ENCODE assay signal across 11 cellular contexts in genomic region chr16:74413485-74413884, GRCh38. TPM values are rescaled to one million over a fixed set of nuclear protein-coding genes. Genes with fewer than 3 reads are reported as not detected.
DNase-seq lines count a peak whose midpoint lies in the region; ATAC-seq, FAIRE-seq and TF ChIP-seq lines count a peak whose summit lies in the region.
"Not testable (repeated sequence)": the region's sequence is repeated elsewhere in the genome, so short reads cannot be mapped to it uniquely, and the experiment has no call there.
"Had no signal": no experiment of that assay in that cellular context is flagged by ENCODE, and none has a peak within 500 bp of the region (broad histone marks: within the 10 kb centered on the region; RNA-seq: fewer than 3 reads in every experiment).

No MANE protein-coding gene starts in this region.

- not testable (repeated sequence) for H3K4me2 ChIP-seq in HepG2 (ENCODE audit: low read depth, low read length)

- not testable (repeated sequence) for H4K20me1 ChIP-seq in HepG2 (ENCODE audit: insufficient read depth, low read length)

- TF ChIP-seq POLR2A in HepG2 (IDR thresholded peaks at IDR 0.05; ENCODE audit: insufficient read depth in 1 of 2, low read depth in 2 of 2, low read length in 2 of 2); testis (IDR thresholded peaks at IDR 0.05): not testable (repeated sequence)

- not testable (repeated sequence) for H3K27ac Mint-ChIP-seq in activated T-cell treated with anti-CD3 and anti-CD28 coated beads, Interleukin-2, amount 50 U/mL, for 24 hours

- not testable (repeated sequence) for H3K27me3 ChIP-seq in HepG2 (ENCODE audit: control insufficient read depth in 1 of 2, insufficient read depth in 2 of 2, low read length in 2 of 2); testis

- WGBS in HepG2 (ENCODE audit: low lambda C conversion rate), result 44% methylated on average over 8 of the region's 9 CpGs
- 50 to 74% methylated on average over 4 to 9 of the region's 9 CpGs for WGBS in testis, 2 donors

- intact Hi-C loops in HepG2 (cut with micrococcal nuclease; ENCODE audit: unreplicated experiment); testis (cut with DNase I; ENCODE audit: low total_unique reads): not testable (repeated sequence)

- H3K9me3 Mint-ChIP-seq in activated T-cell treated with anti-CD3 and anti-CD28 coated beads, Interleukin-2, amount 50 U/mL, for 24 hours, result not testable (repeated sequence)

- H2AFZ ChIP-seq in HepG2 (ENCODE audit: low read length), result not testable (repeated sequence)

- ATAC-seq in esophagus mucosa, result peak; percentile 1
- peak; percentile 7 for ATAC-seq in HepG2

- peak; percentile 24 for DNase-seq in NCI-H2171 treated with DMSO at 0.1 percent for 48 hours (lab: John Stamatoyannopoulos, UW)
- peak; percentile 25 for DNase-seq in activated T-cell treated with anti-CD3 and anti-CD28 coated beads, Interleukin-2, amount 50 U/mL, for 24 hours
- not testable (repeated sequence) for DNase-seq in HepG2 (ENCODE audit: low spot score)
- DNase-seq in mesenteric fat pad (ENCODE audit: low spot score), result peak; percentile 90
- peak; percentile 39 for DNase-seq in testis

- not testable (repeated sequence) for H3K36me3 Mint-ChIP-seq in activated T-cell treated with anti-CD3 and anti-CD28 coated beads, Interleukin-2, amount 50 U/mL, for 24 hours (ENCODE audit: low read depth)

- not testable (repeated sequence) for H3K36me3 ChIP-seq in HepG2 (replicated peaks in 1 of 2; ENCODE audit: control insufficient read depth in 1 of 2, insufficient read depth in 2 of 2, low read length in 2 of 2); testis (ENCODE audit: low read depth, missing control alignments)

- H3K4me1 ChIP-seq in HepG2 (ENCODE audit: insufficient read depth, low read length); testis: not testable (repeated sequence)

- not testable (repeated sequence) for H3K4me1 Mint-ChIP-seq in activated T-cell treated with anti-CD3 and anti-CD28 coated beads, Interleukin-2, amount 50 U/mL, for 24 hours (ENCODE audit: low read depth)

- not testable (repeated sequence) for FAIRE-seq in HepG2 (lab: Jason Lieb, UNC)

- H3K79me2 ChIP-seq in HepG2 (ENCODE audit: insufficient read depth, low read length), result not testable (repeated sequence)

- H3K9me3 ChIP-seq in HepG2 (ENCODE audit: low read length); testis: not testable (repeated sequence)

- H3K9ac ChIP-seq in HepG2 (ENCODE audit: insufficient read depth, low read depth, low read length), result not testable (repeated sequence)

- TF ChIP-seq EP300 in HepG2 (IDR thresholded peaks at IDR 0.05; ENCODE audit: low read depth in 2 of 2, low read length in 2 of 2); HepG2 (CRISPR knock-in tag; IDR thresholded peaks at IDR 0.05; ENCODE audit: borderline replicate concordance): not testable (repeated sequence)

- BruUV-seq in HepG2 (replicated peaks; lab: Mats Ljungman, UMichigan), result not testable (repeated sequence)

- not testable (repeated sequence) for H3K4me3 Mint-ChIP-seq in activated T-cell treated with anti-CD3 and anti-CD28 coated beads, Interleukin-2, amount 50 U/mL, for 24 hours

- not testable (repeated sequence) for TF ChIP-seq RAD21 in HepG2 (CRISPR knock-in tag; IDR thresholded peaks at IDR 0.05)

- in situ Hi-C loops in HepG2 (cut with HindIII; ENCODE audit: extremely low pct_ligation_motif_present, low pct_unique_long_range_greater_than_20kb), result not testable (repeated sequence)

- TF ChIP-seq CTCF in HepG2 (CRISPR knock-in tag; IDR thresholded peaks at IDR 0.05); testis (IDR thresholded peaks at IDR 0.05): not testable (repeated sequence)

- POLR2A ChIA-PET in HepG2 (lab: Yijun Ruan, JAX), result not testable (repeated sequence)

- not testable (repeated sequence) for H3K4me3 ChIP-seq in HepG2 (replicated peaks in 1 of 3; ENCODE audit: insufficient read depth in 1 of 3, low read depth in 2 of 3, low read length in 3 of 3); testis

- not testable (repeated sequence) for H3K27ac ChIP-seq in HepG2 (ENCODE audit: extremely low read length, insufficient read depth, low read length); testis

- CTCF ChIA-PET in HepG2 (lab: Yijun Ruan, JAX; ENCODE audit: low intra/inter-chr PET ratio, low total read pairs), result not testable (repeated sequence)

- H3K27me3 Mint-ChIP-seq in activated T-cell treated with anti-CD3 and anti-CD28 coated beads, Interleukin-2, amount 50 U/mL, for 24 hours, result not testable (repeated sequence)

RNA-seq across cellular contexts. Expression of gene CLEC18B, which starts 7.8 kb away (rescaled TPM):
- total RNA-seq in esophagus mucosa, result 2.8 TPM
- total RNA-seq in HepG2 (2016; rRNA removed; fragmentation: Illumina TruSeq; extraction: Trizol), result 0.31 TPM in 1 of 2 replicates, not detected in the other
- not detected in 2 replicates for total RNA-seq in HepG2 (2016; cell fraction: cytosol; rRNA removed; fragmentation: Illumina TruSeq; extraction: Trizol; ENCODE audit: low read depth)
- not detected in 2 replicates for total RNA-seq in HepG2 (2016; cell fraction: insoluble cytoplasmic fraction; rRNA removed; fragmentation: Illumina TruSeq; extraction: Trizol)
- total RNA-seq in HepG2 (2016; cell fraction: membrane; rRNA removed; fragmentation: Illumina TruSeq; extraction: Trizol), result not detected in 2 replicates
- total RNA-seq in HepG2 (2016; cell fraction: nucleus; rRNA removed; fragmentation: Illumina TruSeq; extraction: Trizol), result not detected in 2 replicates
- 0.54 and 1.1 TPM in 2 replicates for polyA plus RNA-seq in HepG2 (2011; rRNA removed)
- 0.15 and 0.23 TPM in 2 replicates for polyA plus RNA-seq in HepG2 (2011; cell fraction: cytosol; rRNA removed)
- 4.7 and 5.2 TPM in 2 replicates for polyA plus RNA-seq in HepG2 (2011; cell fraction: nucleus; rRNA removed)
- polyA plus RNA-seq in HepG2 (2012), result 0.76 and 1.5 TPM in 2 replicates
- polyA plus RNA-seq in HepG2 (2016; cell fraction: cytosol; fragmentation: Illumina TruSeq; extraction: Trizol; ENCODE audit: low read depth), result not detected in 2 replicates
- 0.15 TPM in 1 of 2 replicates, not detected in the other for polyA plus RNA-seq in HepG2 (2016; cell fraction: insoluble cytoplasmic fraction; fragmentation: Illumina TruSeq; extraction: Trizol; ENCODE audit: low read depth)
- 0.09 TPM in 1 of 2 replicates, not detected in the other for polyA plus RNA-seq in HepG2 (2016; cell fraction: membrane; fragmentation: Illumina TruSeq; extraction: Trizol; ENCODE audit: low read depth)
- 2.0 TPM in 1 of 2 replicates, not detected in the other for polyA plus RNA-seq in HepG2 (2016; cell fraction: nucleus; fragmentation: Illumina TruSeq; extraction: Trizol; ENCODE audit: insufficient read depth, low read depth)
- polyA minus RNA-seq in HepG2 (2011; rRNA and poly(A)+ RNA removed; ENCODE audit: low replicate concordance), result 0.66 and 1.0 TPM in 2 replicates
- not detected in 2 replicates for polyA minus RNA-seq in HepG2 (2011; cell fraction: cytosol; rRNA and poly(A)+ RNA removed)
- polyA minus RNA-seq in HepG2 (2011; cell fraction: nucleus; rRNA and poly(A)+ RNA removed), result 0.64 and 1.6 TPM in 2 replicates
- 0.19 TPM for total RNA-seq in mesenteric fat pad
- total RNA-seq in testis, result 10 to 100 TPM; 16.4 to 42.8 TPM
- 13.7 TPM for polyA plus RNA-seq in testis (ENCODE audit: insufficient read depth, low read depth, low replicate concordance)
- total RNA-seq: Daoy, GM23338 had no signal
- polyA plus RNA-seq: CD4-positive, alpha-beta memory T cell had no signal

RNA-seq across cellular contexts. Expression of gene NPIPB15, which starts 37.4 kb away (rescaled TPM):
- total RNA-seq in esophagus mucosa, result 2.8 TPM
- total RNA-seq in HepG2 (2016; rRNA removed; fragmentation: Illumina TruSeq; extraction: Trizol), result 0.70 and 2.7 TPM in 2 replicates
- 0.18 and 0.40 TPM in 2 replicates for total RNA-seq in HepG2 (2016; cell fraction: cytosol; rRNA removed; fragmentation: Illumina TruSeq; extraction: Trizol; ENCODE audit: low read depth)
- total RNA-seq in HepG2 (2016; cell fraction: insoluble cytoplasmic fraction; rRNA removed; fragmentation: Illumina TruSeq; extraction: Trizol), result 0.28 and 2.7 TPM in 2 replicates
- 0.52 and 0.99 TPM in 2 replicates for total RNA-seq in HepG2 (2016; cell fraction: membrane; rRNA removed; fragmentation: Illumina TruSeq; extraction: Trizol)
- 4.2 and 4.8 TPM in 2 replicates for total RNA-seq in HepG2 (2016; cell fraction: nucleus; rRNA removed; fragmentation: Illumina TruSeq; extraction: Trizol)
- polyA plus RNA-seq in HepG2 (2011; rRNA removed), result 12.8 and 13.5 TPM in 2 replicates
- polyA plus RNA-seq in HepG2 (2011; cell fraction: cytosol; rRNA removed), result 1.2 and 1.3 TPM in 2 replicates
- polyA plus RNA-seq in HepG2 (2011; cell fraction: nucleus; rRNA removed), result 84.2 and 96.7 TPM in 2 replicates
- polyA plus RNA-seq in HepG2 (2012), result 3.8 and 5.6 TPM in 2 replicates
- polyA plus RNA-seq in HepG2 (2016; cell fraction: cytosol; fragmentation: Illumina TruSeq; extraction: Trizol; ENCODE audit: low read depth), result 0.49 and 0.72 TPM in 2 replicates
- polyA plus RNA-seq in HepG2 (2016; cell fraction: insoluble cytoplasmic fraction; fragmentation: Illumina TruSeq; extraction: Trizol; ENCODE audit: low read depth), result 0.74 and 0.83 TPM in 2 replicates
- 0.57 and 0.63 TPM in 2 replicates for polyA plus RNA-seq in HepG2 (2016; cell fraction: membrane; fragmentation: Illumina TruSeq; extraction: Trizol; ENCODE audit: low read depth)
- 23.5 and 26.3 TPM in 2 replicates for polyA plus RNA-seq in HepG2 (2016; cell fraction: nucleus; fragmentation: Illumina TruSeq; extraction: Trizol; ENCODE audit: insufficient read depth, low read depth)
- polyA minus RNA-seq in HepG2 (2011; rRNA and poly(A)+ RNA removed; ENCODE audit: low replicate concordance), result 1.0 and 2.1 TPM in 2 replicates
- not detected in 2 replicates for polyA minus RNA-seq in HepG2 (2011; cell fraction: cytosol; rRNA and poly(A)+ RNA removed)
- polyA minus RNA-seq in HepG2 (2011; cell fraction: nucleus; rRNA and poly(A)+ RNA removed), result 4.7 and 5.5 TPM in 2 replicates
- 4.1 TPM for total RNA-seq in mesenteric fat pad
- 10 to 100 TPM; 18.5 to 56.1 TPM for total RNA-seq in testis
- polyA plus RNA-seq in testis (ENCODE audit: insufficient read depth, low read depth, low replicate concordance), result 74.1 TPM
- total RNA-seq: Daoy, G401, H4 had no signal
